In the genomic region with DNA sequence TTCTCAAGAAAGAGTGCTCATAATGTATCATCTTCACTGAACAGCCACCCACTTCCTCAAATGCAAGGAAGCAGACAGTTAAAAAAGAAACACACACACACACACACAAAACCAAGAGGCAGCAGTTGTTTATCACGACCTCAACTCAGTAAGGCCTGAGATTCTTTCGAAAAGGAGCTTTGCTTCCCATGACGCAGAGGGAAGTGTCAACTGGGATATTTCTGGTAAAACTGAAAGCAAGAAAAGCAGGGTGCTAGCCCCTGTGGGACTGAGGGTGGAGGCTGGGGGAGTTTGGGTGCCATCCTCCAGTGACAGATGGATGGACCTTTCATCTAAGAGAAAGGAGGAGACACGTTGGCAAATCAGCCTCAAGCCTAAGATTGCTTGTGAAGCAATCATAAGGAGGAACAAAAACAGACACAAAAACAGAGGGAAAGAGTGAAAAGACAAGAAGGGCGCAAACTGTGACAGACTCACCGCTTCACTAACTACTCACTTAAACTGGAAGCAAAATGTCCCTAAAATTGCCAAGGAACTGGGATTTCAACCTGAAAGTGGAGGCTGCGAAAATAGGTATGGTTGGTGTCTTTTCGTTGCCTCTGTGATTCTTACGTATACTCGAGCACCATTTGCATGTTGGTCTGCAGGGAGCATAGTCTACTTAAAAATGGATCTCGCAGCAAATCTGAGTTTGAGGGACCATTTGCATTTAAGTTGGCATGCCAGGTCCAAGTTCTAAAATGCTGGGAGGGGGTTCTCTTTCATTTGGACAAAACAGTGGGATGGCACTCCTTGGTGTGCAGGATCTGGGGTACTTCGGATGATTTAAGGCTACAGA, we compare ENCODE assay signal across 9 cellular contexts. TPM values are rescaled to one million over a fixed set of nuclear protein-coding genes. Genes with fewer than 3 reads are reported as not detected.
A peak's percentile ranks its signal among the peaks of the same experiment; 100 is the strongest.
DNase-seq lines count a peak whose midpoint lies in the region; ATAC-seq and TF ChIP-seq lines count a peak whose summit lies in the region.
"Had no signal": no experiment of that assay in that cellular context is flagged by ENCODE, and none has a peak within 500 bp of the region (broad histone marks: within the 10 kb centered on the region; RNA-seq: fewer than 3 reads in every experiment).

A gene with protein sequence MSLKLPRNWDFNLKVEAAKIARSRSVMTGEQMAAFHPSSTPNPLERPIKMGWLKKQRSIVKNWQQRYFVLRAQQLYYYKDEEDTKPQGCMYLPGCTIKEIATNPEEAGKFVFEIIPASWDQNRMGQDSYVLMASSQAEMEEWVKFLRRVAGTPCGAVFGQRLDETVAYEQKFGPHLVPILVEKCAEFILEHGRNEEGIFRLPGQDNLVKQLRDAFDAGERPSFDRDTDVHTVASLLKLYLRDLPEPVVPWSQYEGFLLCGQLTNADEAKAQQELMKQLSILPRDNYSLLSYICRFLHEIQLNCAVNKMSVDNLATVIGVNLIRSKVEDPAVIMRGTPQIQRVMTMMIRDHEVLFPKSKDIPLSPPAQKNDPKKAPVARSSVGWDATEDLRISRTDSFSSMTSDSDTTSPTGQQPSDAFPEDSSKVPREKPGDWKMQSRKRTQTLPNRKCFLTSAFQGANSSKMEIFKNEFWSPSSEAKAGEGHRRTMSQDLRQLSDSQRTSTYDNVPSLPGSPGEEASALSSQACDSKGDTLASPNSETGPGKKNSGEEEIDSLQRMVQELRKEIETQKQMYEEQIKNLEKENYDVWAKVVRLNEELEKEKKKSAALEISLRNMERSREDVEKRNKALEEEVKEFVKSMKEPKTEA (plus strand): TSS at position 124 of the 838 bp plus-strand sequence. CDS start 389 bp downstream, at position 513.

- intact Hi-C loops in T-helper 1 cell treated with Interleukin-12 subunit alpha and Interleukin-12 subunit beta and Interleukin-4 antibody, amounts not matched to agents 30 ng/mL and 1 ng/mL, for 36 hours (cut with micrococcal nuclease), result loop anchor here (1.0 to 10.0 kb wide), 7 partner anchors 8 to 910 kb away; a partner anchor contains a TSS

- ATAC-seq in GM18867 (IDR thresholded peaks at IDR 0.05; ENCODE audit: unreplicated experiment) (peak; percentile 64), HG02981 (IDR thresholded peaks at IDR 0.05; ENCODE audit: unreplicated experiment) (peak; percentile 40)
- ATAC-seq in effector memory CD8-positive, alpha-beta T cell (replicated peaks), result peak; percentile 65

- no peak within 1 kb of the TSS for H3K4me3 Mint-ChIP-seq in effector memory CD8-positive, alpha-beta T cell

- no peak for TF ChIP-seq CTCF in BE2C (IDR thresholded peaks at IDR 0.05; ENCODE audit: low read depth, low read length)

- H3K4me1 ChIP-seq in GM23248 (ENCODE audit: insufficient read depth) (no peaks in the 10 kb centered on the region), BE2C (no peaks in the 10 kb centered on the region)

- no peak within 1 kb of the TSS for H3K4me3 ChIP-seq in GM23248
- no peak within 1 kb of the TSS for H3K4me3 ChIP-seq in BE2C (ENCODE audit: low read depth, low read length)

- no peaks in the 10 kb centered on the region for H3K79me2 ChIP-seq in GM23248 (ENCODE audit: insufficient read depth)

- no peaks in the 10 kb centered on the region for H3K27me3 Mint-ChIP-seq in effector memory CD8-positive, alpha-beta T cell

- H3K27me3 ChIP-seq in GM23248 (replicated peaks; ENCODE audit: insufficient read depth) (peaks cover 14% of the 10 kb centered on the region; the same call in 1 of the 2 replicates), BE2C (no peaks in the 10 kb centered on the region)

- in situ Hi-C loops in GM23248 (cut with MboI), result no loop called here

- H3K9me3 ChIP-seq in GM23248 (ENCODE audit: low read depth) (no peaks in the 10 kb centered on the region), BE2C (no peaks in the 10 kb centered on the region)

- H3K4me1 Mint-ChIP-seq in effector memory CD8-positive, alpha-beta T cell (ENCODE audit: low read depth in 2 of 2), result peaks cover 29 to 36% of the 10 kb centered on the region in 2 donors

- no peak within 1 kb of the TSS for H3K27ac ChIP-seq in GM23248
- H3K27ac ChIP-seq: epithelial cell of prostate had no signal

- no peak within 1 kb of the TSS for H3K9ac ChIP-seq in GM23248

- DNase-seq in effector memory CD8-positive, alpha-beta T cell, result peak in 2 of 3 experiments; percentile 26 to 35
- peak; percentile 57 to 68 (median 57) for DNase-seq in stimulated activated CD4-positive, alpha-beta T cell treated with anti-CD3 and anti-CD28 coated beads, Interleukin-12 subunit alpha, Interleukin-12 subunit beta, amount 100 ng/mL, for 48 hours (ENCODE audit: low read depth in 2 of 3, low spot score in 1 of 3)
- no peak for DNase-seq in GM23248
- DNase-seq in inferior parietal cortex (ENCODE audit: extremely low spot score), result no peak
- no peak for DNase-seq in BE2C

- no peaks in the 10 kb centered on the region for H4K20me1 ChIP-seq in GM23248 (ENCODE audit: insufficient read depth)

- no peak within 1 kb of the TSS for H2AFZ ChIP-seq in GM23248

- H3K4me2 ChIP-seq in GM23248 (ENCODE audit: unreplicated experiment), result no peak within 1 kb of the TSS

- H3F3A ChIP-seq in GM23248 (ENCODE audit: insufficient read depth), result no peaks in the 10 kb centered on the region

- no peak within 1 kb of the TSS for H3K27ac Mint-ChIP-seq in effector memory CD8-positive, alpha-beta T cell

- H3K9me3 Mint-ChIP-seq in effector memory CD8-positive, alpha-beta T cell, result no peaks in the 10 kb centered on the region

- peaks cover 3% of the 10 kb centered on the region for H3K36me3 Mint-ChIP-seq in effector memory CD8-positive, alpha-beta T cell (ENCODE audit: insufficient read depth)

- no peaks in the 10 kb centered on the region for H3K36me3 ChIP-seq in GM23248 (ENCODE audit: low read depth)
- H3K36me3 ChIP-seq in BE2C, result no peaks in the 10 kb centered on the region

- 71 to 74% methylated on average over 12 of the region's 12 CpGs for WGBS in GM23248 (ENCODE audit: low coverage in 1 of 2, low lambda C conversion rate in 2 of 2, missing lambda C conversion rate in 2 of 2), 2 experiments

- no peaks in the 10 kb centered on the region for H3K9me2 ChIP-seq in GM23248 (ENCODE audit: insufficient read depth)

RNA-seq across cellular contexts. Expression of the gene that starts here (rescaled TPM):
- total RNA-seq in T-helper 1 cell treated with Interleukin-12 subunit alpha and Interleukin-12 subunit beta and Interleukin-4 antibody, amounts not matched to agents 30 ng/mL and 1 ng/mL, for 36 hours, result 153 and 156 TPM in 2 replicates
- not detected in 2 replicates for total RNA-seq in GM23248 (2014; rRNA removed; shearing (Covaris generic))
- polyA plus RNA-seq in GM23248 (2016; fragmentation: Nextera tagmentation; extraction: Ambion mirVana), result not detected in 2 replicates
- not detected for polyA plus RNA-seq in BE2C (2012; ENCODE audit: insufficient read depth, insufficient read length, low read depth)

Comparison
In these comparisons a context has a peak if more than half of its experiments do, and no peak if none do; other contexts are left out.
1. RNA of the gene that starts here (total RNA-seq): 153 to 156 TPM in T-helper 1 cell treated with Interleukin-12 subunit alpha and Interleukin-12 subunit beta and Interleukin-4 antibody, amounts not matched to agents 30 ng/mL and 1 ng/mL, for 36 hours; not detected in GM23248; every median in the first group is over 100 times any median in the second.
2. DNase-seq: peak in effector memory CD8-positive, alpha-beta T cell (2 of 3) and stimulated activated CD4-positive, alpha-beta T cell treated with anti-CD3 and anti-CD28 coated beads, Interleukin-12 subunit alpha, Interleukin-12 subunit beta, amount 100 ng/mL, for 48 hours (3 of 3); none in GM23248 (single experiment), inferior parietal cortex (single experiment) and BE2C (single experiment).
3. Peak in every context shown above with its lines, with median percentiles within 50 percentile points of each other: ATAC-seq.